Comparison of ENCODE assay signal across 8 cellular contexts in the genomic region with DNA sequence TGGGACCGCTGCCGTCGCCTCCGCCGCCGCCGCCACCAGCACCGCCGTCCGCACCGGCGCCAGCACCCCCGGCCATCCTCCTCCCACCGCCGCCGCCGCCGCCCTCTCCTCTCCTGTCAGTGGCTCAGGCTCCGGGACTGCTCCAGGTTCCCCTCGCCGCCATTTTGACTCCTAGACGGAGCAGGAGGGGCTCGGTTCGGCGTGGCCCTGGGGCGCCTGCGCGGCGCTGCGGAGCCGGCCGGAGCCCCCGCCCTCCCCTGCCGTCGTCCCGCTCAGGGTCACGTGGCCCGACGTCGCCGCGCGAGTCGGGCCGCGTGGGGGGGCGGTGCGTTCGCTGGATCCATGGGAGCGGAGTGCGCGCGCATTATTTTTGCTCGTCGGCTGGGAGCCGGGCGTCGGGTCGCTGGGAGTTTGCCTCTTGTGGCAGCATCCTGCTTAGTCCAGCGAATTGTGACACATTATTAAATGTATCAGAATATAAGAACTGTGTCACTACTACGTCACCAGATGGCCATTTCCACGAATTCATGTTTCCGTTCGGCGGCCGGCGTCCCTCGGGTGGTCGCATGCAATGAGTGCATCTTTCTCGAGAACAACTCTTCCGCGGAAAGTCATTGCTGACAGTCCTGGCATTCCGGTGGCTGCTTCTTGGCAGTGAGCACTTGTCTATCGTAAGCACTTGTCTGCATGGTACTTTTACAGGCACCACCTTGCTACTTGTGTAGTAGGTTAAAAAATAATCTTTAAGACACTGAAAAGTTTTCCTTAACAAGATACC. TPM values are rescaled to one million over a fixed set of nuclear protein-coding genes. Genes with fewer than 3 reads are reported as not detected.
DNase-seq lines count a peak whose midpoint lies in the region; ATAC-seq and TF ChIP-seq lines count a peak whose summit lies in the region.

A gene with protein sequence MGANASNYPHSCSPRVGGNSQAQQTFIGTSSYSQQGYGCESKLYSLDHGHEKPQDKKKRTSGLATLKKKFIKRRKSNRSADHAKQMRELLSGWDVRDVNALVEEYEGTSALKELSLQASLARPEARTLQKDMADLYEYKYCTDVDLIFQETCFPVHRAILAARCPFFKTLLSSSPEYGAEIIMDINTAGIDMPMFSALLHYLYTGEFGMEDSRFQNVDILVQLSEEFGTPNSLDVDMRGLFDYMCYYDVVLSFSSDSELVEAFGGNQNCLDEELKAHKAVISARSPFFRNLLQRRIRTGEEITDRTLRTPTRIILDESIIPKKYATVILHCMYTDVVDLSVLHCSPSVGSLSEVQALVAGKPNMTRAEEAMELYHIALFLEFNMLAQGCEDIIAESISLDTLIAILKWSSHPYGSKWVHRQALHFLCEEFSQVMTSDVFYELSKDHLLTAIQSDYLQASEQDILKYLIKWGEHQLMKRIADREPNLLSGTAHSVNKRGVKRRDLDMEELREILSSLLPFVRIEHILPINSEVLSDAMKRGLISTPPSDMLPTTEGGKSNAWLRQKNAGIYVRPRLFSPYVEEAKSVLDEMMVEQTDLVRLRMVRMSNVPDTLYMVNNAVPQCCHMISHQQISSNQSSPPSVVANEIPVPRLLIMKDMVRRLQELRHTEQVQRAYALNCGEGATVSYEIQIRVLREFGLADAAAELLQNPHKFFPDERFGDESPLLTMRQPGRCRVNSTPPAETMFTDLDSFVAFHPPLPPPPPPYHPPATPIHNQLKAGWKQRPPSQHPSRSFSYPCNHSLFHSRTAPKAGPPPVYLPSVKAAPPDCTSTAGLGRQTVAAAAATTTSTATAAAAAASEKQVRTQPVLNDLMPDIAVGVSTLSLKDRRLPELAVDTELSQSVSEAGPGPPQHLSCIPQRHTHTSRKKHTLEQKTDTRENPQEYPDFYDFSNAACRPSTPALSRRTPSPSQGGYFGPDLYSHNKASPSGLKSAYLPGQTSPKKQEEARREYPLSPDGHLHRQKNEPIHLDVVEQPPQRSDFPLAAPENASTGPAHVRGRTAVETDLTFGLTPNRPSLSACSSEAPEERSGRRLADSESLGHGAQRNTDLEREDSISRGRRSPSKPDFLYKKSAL (minus strand): TSS at position 184 of the 778 bp plus-strand sequence. CDS start 36,985 bp downstream, outside the sequence.

- peak in 3 of 4 donors; percentile 56 to 88 (median 66) for TF ChIP-seq POLR2A in upper lobe of left lung (IDR thresholded peaks at IDR 0.05)

- H3K36me3 ChIP-seq in heart right ventricle = no peaks in the 10 kb centered on the region
- H3K36me3 ChIP-seq in upper lobe of left lung = no peaks in the 10 kb centered on the region

- ATAC-seq in HG02884 (IDR thresholded peaks at IDR 0.05; ENCODE audit: unreplicated experiment) (peak; percentile 72), heart right ventricle (peak; percentile 98 to 100 (median 98)), upper lobe of left lung (ENCODE audit: low FRiP score in 2 of 2) (peak; percentile 97 to 99)

- H3K27me3 ChIP-seq in heart right ventricle (no peaks in the 10 kb centered on the region), upper lobe of left lung (no peaks in the 10 kb centered on the region)

- H3K4me1 ChIP-seq in heart right ventricle (peaks cover 0 to 40% (median 35%) of the 10 kb centered on the region in 9 donors), upper lobe of left lung (peaks cover 28 to 48% (median 33%) of the 10 kb centered on the region in 4 donors)

- H3K9me3 ChIP-seq in heart right ventricle (peaks cover 0 to 9% (median 4%) of the 10 kb centered on the region in 11 donors), upper lobe of left lung (peaks cover 0 to 4% (median 0%) of the 10 kb centered on the region in 4 donors)

- DNase-seq in GM13977 (ENCODE audit: low spot score) (peak; percentile 98), NCI-H1694 (lab: John Stamatoyannopoulos, UW) (peak; percentile 99), amniotic epithelial cell (ENCODE audit: low read depth) (peak; percentile 82), heart right ventricle (peak; percentile 95 to 96), posterior vena cava (ENCODE audit: low spot score) (peak; percentile 98), upper lobe of left lung (peak; percentile 95 to 99)

- TF ChIP-seq CTCF in GM13977 (IDR thresholded peaks at IDR 0.05; ENCODE audit: extremely low read depth, insufficient read depth, missing control alignments) (no peak), heart right ventricle (IDR thresholded peaks at IDR 0.05) (peak in 6 of 9 donors; percentile 5 to 51 (median 24)), upper lobe of left lung (IDR thresholded peaks at IDR 0.05) (peak in 4 of 6 experiments; percentile 23 to 70 (median 38))

- in situ Hi-C loops in GM13977 (cut with MboI; ENCODE audit: low pct_unique_long_range_greater_than_20kb, low sequenced_read_pairs, unreplicated experiment) = no loop called here

- H3K27ac ChIP-seq in heart right ventricle (peak within 1 kb of the TSS; percentile 88 to 99 (median 98)), upper lobe of left lung (peak within 1 kb of the TSS; percentile 96 to 100 (median 98))

- intact Hi-C loops in T-helper 1 cell treated with Interleukin-12 subunit alpha and Interleukin-12 subunit beta and Interleukin-4 antibody, amounts not matched to agents 30 ng/mL and 1 ng/mL, for 36 hours (cut with micrococcal nuclease) = loop anchor here (1.0 to 10.0 kb wide), 7 partner anchors 126 to 1824 kb away; a partner anchor contains a TSS
- intact Hi-C loops in heart right ventricle (cut with DNase I) (loop anchor here in 3 of 10 donors (2.0 to 10.0 kb wide), 3 partner anchors 98 to 128 kb away; a partner anchor contains a TSS), posterior vena cava (cut with DNase I) (no loop called here)

- 0% methylated on average over 59 to 74 of the region's 74 CpGs for WGBS in heart right ventricle, 2 donors
- WGBS in upper lobe of left lung, 2 donors = 1% methylated on average over 15 to 72 of the region's 74 CpGs

- H3K4me3 ChIP-seq in heart right ventricle (peak within 1 kb of the TSS; percentile 61 to 92 (median 84)), upper lobe of left lung (peak within 1 kb of the TSS; percentile 63 to 98 (median 88))

- peak in 1 of 4 donors; percentile 49 for TF ChIP-seq EP300 in upper lobe of left lung (IDR thresholded peaks at IDR 0.05)

RNA-seq across cellular contexts. Expression of the gene that starts here (rescaled TPM):
- 20.3 and 25.1 TPM in 2 replicates for total RNA-seq in T-helper 1 cell treated with Interleukin-12 subunit alpha and Interleukin-12 subunit beta and Interleukin-4 antibody, amounts not matched to agents 30 ng/mL and 1 ng/mL, for 36 hours
- total RNA-seq in heart right ventricle = 10 to 100 TPM; 12.7 to 33.6 (median 23.7) TPM
- 1 to 10 TPM; 3.6 to 9.1 TPM for polyA plus RNA-seq in heart right ventricle
- 10 to 100 TPM; 34.8 to 42.5 TPM for total RNA-seq in posterior vena cava
- total RNA-seq in upper lobe of left lung = 10 to 100 TPM; 15.1 to 46.1 (median 36.9) TPM

Comparison
In these comparisons a context has a peak if more than half of its experiments do, and no peak if none do; other contexts are left out.
1. Peak in every context shown above with its lines: DNase-seq, ATAC-seq, H3K4me3 ChIP-seq and H3K27ac ChIP-seq.